Comparison of ENCODE assay signal across 1 cellular context in the genomic region with DNA sequence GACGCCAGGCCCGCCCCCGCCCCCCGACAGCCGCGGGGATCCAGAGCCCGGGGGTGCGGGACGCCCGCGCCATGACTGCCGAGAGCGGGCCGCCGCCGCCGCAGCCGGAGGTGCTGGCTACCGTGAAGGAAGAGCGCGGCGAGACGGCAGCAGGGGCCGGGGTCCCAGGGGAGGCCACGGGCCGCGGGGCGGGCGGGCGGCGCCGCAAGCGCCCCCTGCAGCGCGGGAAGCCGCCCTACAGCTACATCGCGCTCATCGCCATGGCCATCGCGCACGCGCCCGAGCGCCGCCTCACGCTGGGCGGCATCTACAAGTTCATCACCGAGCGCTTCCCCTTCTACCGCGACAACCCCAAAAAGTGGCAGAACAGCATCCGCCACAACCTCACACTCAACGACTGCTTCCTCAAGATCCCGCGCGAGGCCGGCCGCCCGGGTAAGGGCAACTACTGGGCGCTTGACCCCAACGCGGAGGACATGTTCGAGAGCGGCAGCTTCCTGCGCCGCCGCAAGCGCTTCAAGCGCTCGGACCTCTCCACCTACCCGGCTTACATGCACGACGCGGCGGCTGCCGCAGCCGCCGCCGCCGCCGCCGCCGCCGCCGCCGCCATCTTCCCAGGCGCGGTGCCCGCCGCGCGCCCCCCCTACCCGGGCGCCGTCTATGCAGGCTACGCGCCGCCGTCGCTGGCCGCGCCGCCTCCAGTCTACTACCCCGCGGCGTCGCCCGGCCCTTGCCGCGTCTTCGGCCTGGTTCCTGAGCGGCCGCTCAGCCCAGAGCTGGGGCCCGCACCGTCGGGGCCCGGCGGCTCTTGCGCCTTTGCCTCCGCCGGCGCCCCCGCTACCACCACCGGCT.
TF ChIP-seq lines count a peak whose summit lies in the region.

No MANE protein-coding gene starts in this region.

TF ChIP-seq in HEK293, 187 proteins besides CTCF, POLR2A, EP300 and RAD21 (continued from another document):
- TF ChIP-seq, protein P1, sequence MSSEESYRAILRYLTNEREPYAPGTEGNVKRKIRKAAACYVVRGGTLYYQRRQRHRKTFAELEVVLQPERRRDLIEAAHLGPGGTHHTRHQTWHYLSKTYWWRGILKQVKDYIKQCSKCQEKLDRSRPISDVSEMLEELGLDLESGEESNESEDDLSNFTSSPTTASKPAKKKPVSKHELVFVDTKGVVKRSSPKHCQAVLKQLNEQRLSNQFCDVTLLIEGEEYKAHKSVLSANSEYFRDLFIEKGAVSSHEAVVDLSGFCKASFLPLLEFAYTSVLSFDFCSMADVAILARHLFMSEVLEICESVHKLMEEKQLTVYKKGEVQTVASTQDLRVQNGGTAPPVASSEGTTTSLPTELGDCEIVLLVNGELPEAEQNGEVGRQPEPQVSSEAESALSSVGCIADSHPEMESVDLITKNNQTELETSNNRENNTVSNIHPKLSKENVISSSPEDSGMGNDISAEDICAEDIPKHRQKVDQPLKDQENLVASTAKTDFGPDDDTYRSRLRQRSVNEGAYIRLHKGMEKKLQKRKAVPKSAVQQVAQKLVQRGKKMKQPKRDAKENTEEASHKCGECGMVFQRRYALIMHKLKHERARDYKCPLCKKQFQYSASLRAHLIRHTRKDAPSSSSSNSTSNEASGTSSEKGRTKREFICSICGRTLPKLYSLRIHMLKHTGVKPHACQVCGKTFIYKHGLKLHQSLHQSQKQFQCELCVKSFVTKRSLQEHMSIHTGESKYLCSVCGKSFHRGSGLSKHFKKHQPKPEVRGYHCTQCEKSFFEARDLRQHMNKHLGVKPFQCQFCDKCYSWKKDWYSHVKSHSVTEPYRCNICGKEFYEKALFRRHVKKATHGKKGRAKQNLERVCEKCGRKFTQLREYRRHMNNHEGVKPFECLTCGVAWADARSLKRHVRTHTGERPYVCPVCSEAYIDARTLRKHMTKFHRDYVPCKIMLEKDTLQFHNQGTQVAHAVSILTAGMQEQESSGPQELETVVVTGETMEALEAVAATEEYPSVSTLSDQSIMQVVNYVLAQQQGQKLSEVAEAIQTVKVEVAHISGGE (tag by site-specific recombination; conservative IDR thresholded peaks at IDR 0.05; ENCODE audit: low read depth): 0 out of 2 replicates have a peak, but pooled peaks have one; percentile 27
- TF ChIP-seq SETDB1 (IDR thresholded peaks at IDR 0.05; ENCODE audit: insufficient read length, low read length): no peak
- no peak for TF ChIP-seq ZNF138 (tag by site-specific recombination; IDR thresholded peaks at IDR 0.05; ENCODE audit: borderline replicate concordance)
- TF ChIP-seq GLIS2 (tag by site-specific recombination; IDR thresholded peaks at IDR 0.05): 0 out of 2 replicates have a peak, but pooled peaks have one; percentile 14
- TF ChIP-seq ZNF335 (tag by site-specific recombination; conservative IDR thresholded peaks at IDR 0.05): peak; percentile 66
- peak; percentile 57; the same call in 1 of the 2 replicates for TF ChIP-seq ZNF560 (tag by site-specific recombination; IDR thresholded peaks at IDR 0.05; ENCODE audit: borderline replicate concordance)
- TF ChIP-seq ZSCAN30 (tag by site-specific recombination; IDR thresholded peaks at IDR 0.05): no peak
- TF ChIP-seq SP7 (tag by site-specific recombination; IDR thresholded peaks at IDR 0.05): 0 out of 2 replicates have a peak, but pooled peaks have one; percentile 33
- TF ChIP-seq ZNF214 (tag by site-specific recombination; IDR thresholded peaks at IDR 0.05; ENCODE audit: borderline replicate concordance): no peak
- TF ChIP-seq ZNF596 (tag by site-specific recombination; IDR thresholded peaks at IDR 0.05): 0 out of 2 replicates have a peak, but pooled peaks have one; percentile 19
- TF ChIP-seq ZNF610 (tag by site-specific recombination; IDR thresholded peaks at IDR 0.05; ENCODE audit: borderline replicate concordance): peak; percentile 44; the same call in 1 of the 2 replicates
- no peak for TF ChIP-seq ZNF785 (tag by site-specific recombination; IDR thresholded peaks at IDR 0.05)
